Comparison of ENCODE assay signal across 8 cellular contexts in genomic region chr1:120414911-120415480, GRCh38. TPM values are rescaled to one million over a fixed set of nuclear protein-coding genes. Genes with fewer than 3 reads are reported as not detected.
A peak's percentile ranks its signal among the peaks of the same experiment; 100 is the strongest.
DNase-seq lines count a peak whose midpoint lies in the region; ATAC-seq and TF ChIP-seq lines count a peak whose summit lies in the region.
"Not testable (repeated sequence)": the region's sequence is repeated elsewhere in the genome, so short reads cannot be mapped to it uniquely, and the experiment has no call there.

Gene NBPF8, plus strand, starts transcription at chr1:120415035. Its CDS starts 21,488 bp downstream, at chr1:120436523.

- H3K36me3 ChIP-seq in mesodermal cell (ENCODE audit: control insufficient read depth, insufficient read depth, low read length): not testable (repeated sequence)

- WGBS in mesodermal cell (ENCODE audit: insufficient coverage in 2 of 2), 2 experiments: 0% methylated on average over 1 to 4 of the region's 64 CpGs

- not testable (repeated sequence) for H3K4me1 ChIP-seq in mesodermal cell (ENCODE audit: control insufficient read depth, insufficient read depth, low read length, poor library complexity, severe bottlenecking)

- peak within 1 kb of the TSS; percentile 60 for H3K4me3 ChIP-seq in HL-60 (replicated peaks; ENCODE audit: insufficient read depth, low read length)
- peak within 1 kb of the TSS; percentile 49 for H3K4me3 ChIP-seq in epithelial cell of esophagus (ENCODE audit: low read length)
- H3K4me3 ChIP-seq in mesodermal cell (ENCODE audit: extremely low read depth, insufficient read depth, low read length, poor library complexity, severe bottlenecking): peak within 1 kb of the TSS; percentile 44

- peak; percentile 55 for DNase-seq in CD14-positive monocyte (ENCODE audit: low spot score)
- peak; percentile 17 to 74 for DNase-seq in HL-60 (ENCODE audit: low read depth in 1 of 2, low spot score in 1 of 2)
- DNase-seq in RPMI7951 (ENCODE audit: low read depth): peak; percentile 68
- DNase-seq in activated T-cell treated with anti-CD3 and anti-CD28 coated beads for 48 hours (ENCODE audit: low read depth): peak; percentile 67
- DNase-seq in epithelial cell of esophagus (ENCODE audit: low read depth): peak; percentile 54
- peak; percentile 44 to 51 (median 49) for DNase-seq in stimulated activated CD4-positive, alpha-beta T cell treated with anti-CD3 and anti-CD28 coated beads, TNF-alpha, amount 100 ng/mL, for 4 hours (ENCODE audit: low read depth in 3 of 3)

- H3K27ac Mint-ChIP-seq in CD14-positive monocyte: peak within 1 kb of the TSS; percentile 50 to 93 (median 81)

- not testable (repeated sequence) for H3K4me1 Mint-ChIP-seq in CD14-positive monocyte

- not testable (repeated sequence) for H3K9me3 Mint-ChIP-seq in CD14-positive monocyte

- not testable (repeated sequence) for H3K27me3 Mint-ChIP-seq in CD14-positive monocyte (ENCODE audit: low read depth in 3 of 3)

- not testable (repeated sequence) for H3K27me3 ChIP-seq in HL-60 (ENCODE audit: insufficient read depth, poor library complexity, severe bottlenecking)

- H3K36me3 Mint-ChIP-seq in CD14-positive monocyte: not testable (repeated sequence)

- peak within 1 kb of the TSS; percentile 94 for H3K4me3 Mint-ChIP-seq in CD14-positive monocyte

- intact Hi-C loops in CD14-positive monocyte (cut with micrococcal nuclease): not testable (repeated sequence)

- H3K27ac ChIP-seq in HL-60 (replicated peaks): peak within 1 kb of the TSS; percentile 52; the same call in 1 of the 2 replicates
- H3K27ac ChIP-seq in mesodermal cell (ENCODE audit: low read depth, low read length, severe bottlenecking): not testable (repeated sequence)

- TF ChIP-seq CTCF in CD14-positive monocyte (IDR thresholded peaks at IDR 0.05); HL-60 (IDR thresholded peaks at IDR 0.05; ENCODE audit: insufficient read depth, low read length); epithelial cell of esophagus (IDR thresholded peaks at IDR 0.05; ENCODE audit: insufficient read depth, low read depth, low read length, missing control alignments): not testable (repeated sequence)

- not testable (repeated sequence) for H3K9me3 ChIP-seq in mesodermal cell (ENCODE audit: control insufficient read depth, low read length)

- peak; percentile 99 for ATAC-seq in GM21515 (IDR thresholded peaks at IDR 0.05; ENCODE audit: unreplicated experiment)

RNA-seq across cellular contexts. Expression of gene NBPF8, which starts in this region (rescaled TPM):
- polyA plus RNA-seq in CD14-positive monocyte: under 1 TPM; 0.32 to 0.44 TPM
- total RNA-seq in RPMI7951 (2014; rRNA removed; shearing (Covaris generic)): 3.9 and 5.2 TPM in 2 replicates
- 8.5 TPM for polyA plus RNA-seq in mesodermal cell (2013, experiment 1 of 2)
- 8.3 TPM for polyA plus RNA-seq in mesodermal cell (2013, experiment 2 of 2)

Comparison
In these comparisons a context has a peak if more than half of its experiments do, and no peak if none do; other contexts are left out.
1. Peak in DNase-seq in CD14-positive monocyte; RNA of the gene not detected or under 1 TPM.